ENCODE assay signal across 8 cellular contexts in genomic region chr1:17946434-17946833, GRCh38.
"Had no signal": no experiment of that assay in that cellular context is flagged by ENCODE, and none has a peak within 500 bp of the region (broad histone marks: within the 10 kb centered on the region; RNA-seq: fewer than 3 reads in every experiment).

No MANE protein-coding gene starts in this region.

- DNase-seq: GDM1, GF-D8 had no signal

- FAIRE-seq: G401.6, GM12878, GM12891, GM12892, GM18507, GM19239 had no signal

- H3K4me3 ChIP-seq: GM12878 had no signal

- ATAC-seq: GM12878 had no signal
